ENCODE assay signal across 1 cellular context in the genomic region with DNA sequence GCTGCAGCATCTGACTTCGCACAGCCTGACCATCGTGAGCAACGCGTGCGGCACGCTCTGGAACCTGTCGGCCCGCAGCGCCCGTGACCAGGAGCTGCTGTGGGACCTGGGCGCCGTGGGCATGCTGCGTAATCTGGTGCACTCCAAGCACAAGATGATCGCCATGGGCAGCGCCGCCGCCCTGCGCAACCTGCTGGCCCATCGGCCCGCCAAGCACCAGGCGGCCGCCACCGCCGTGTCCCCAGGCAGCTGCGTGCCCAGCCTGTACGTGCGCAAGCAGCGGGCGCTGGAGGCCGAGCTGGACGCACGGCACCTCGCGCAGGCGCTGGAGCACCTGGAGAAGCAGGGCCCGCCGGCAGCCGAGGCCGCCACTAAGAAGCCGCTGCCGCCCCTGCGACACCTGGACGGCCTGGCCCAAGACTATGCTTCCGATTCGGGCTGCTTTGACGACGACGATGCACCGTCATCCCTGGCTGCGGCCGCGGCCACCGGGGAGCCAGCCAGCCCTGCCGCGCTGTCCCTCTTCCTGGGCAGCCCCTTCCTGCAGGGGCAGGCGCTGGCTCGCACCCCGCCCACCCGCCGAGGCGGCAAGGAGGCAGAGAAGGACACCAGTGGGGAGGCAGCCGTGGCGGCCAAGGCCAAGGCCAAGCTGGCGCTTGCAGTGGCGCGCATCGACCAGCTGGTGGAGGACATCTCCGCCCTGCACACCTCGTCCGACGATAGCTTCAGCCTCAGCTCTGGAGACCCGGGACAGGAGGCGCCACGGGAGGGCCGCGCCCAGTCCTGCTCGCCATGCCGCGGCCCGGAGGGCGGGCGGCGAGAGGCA.
TF ChIP-seq lines count a peak whose summit lies in the region.

No MANE protein-coding gene starts in this region.

TF ChIP-seq in HCT116, 20 proteins besides CTCF, POLR2A, EP300 and RAD21 (continued from another document):
- no peak for TF ChIP-seq YY1 (IDR thresholded peaks at IDR 0.05; ENCODE audit: extremely low read depth, insufficient replicate concordance, low read depth, low read length)
- TF ChIP-seq EZH2phosphoT487 (IDR thresholded peaks at IDR 0.05; ENCODE audit: borderline replicate concordance) = no peak
- no peak for TF ChIP-seq ZNF274 (IDR thresholded peaks at IDR 0.05; ENCODE audit: low read depth, low read length)
- TF ChIP-seq, protein P1, sequence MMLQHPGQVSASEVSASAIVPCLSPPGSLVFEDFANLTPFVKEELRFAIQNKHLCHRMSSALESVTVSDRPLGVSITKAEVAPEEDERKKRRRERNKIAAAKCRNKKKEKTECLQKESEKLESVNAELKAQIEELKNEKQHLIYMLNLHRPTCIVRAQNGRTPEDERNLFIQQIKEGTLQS (IDR thresholded peaks at IDR 0.05) = no peak
- TF ChIP-seq EGR1 (IDR thresholded peaks at IDR 0.05; ENCODE audit: low read depth) = no peak
- TF ChIP-seq, protein P2, sequence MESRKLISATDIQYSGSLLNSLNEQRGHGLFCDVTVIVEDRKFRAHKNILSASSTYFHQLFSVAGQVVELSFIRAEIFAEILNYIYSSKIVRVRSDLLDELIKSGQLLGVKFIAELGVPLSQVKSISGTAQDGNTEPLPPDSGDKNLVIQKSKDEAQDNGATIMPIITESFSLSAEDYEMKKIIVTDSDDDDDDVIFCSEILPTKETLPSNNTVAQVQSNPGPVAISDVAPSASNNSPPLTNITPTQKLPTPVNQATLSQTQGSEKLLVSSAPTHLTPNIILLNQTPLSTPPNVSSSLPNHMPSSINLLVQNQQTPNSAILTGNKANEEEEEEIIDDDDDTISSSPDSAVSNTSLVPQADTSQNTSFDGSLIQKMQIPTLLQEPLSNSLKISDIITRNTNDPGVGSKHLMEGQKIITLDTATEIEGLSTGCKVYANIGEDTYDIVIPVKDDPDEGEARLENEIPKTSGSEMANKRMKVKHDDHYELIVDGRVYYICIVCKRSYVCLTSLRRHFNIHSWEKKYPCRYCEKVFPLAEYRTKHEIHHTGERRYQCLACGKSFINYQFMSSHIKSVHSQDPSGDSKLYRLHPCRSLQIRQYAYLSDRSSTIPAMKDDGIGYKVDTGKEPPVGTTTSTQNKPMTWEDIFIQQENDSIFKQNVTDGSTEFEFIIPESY (IDR thresholded peaks at IDR 0.05; ENCODE audit: extremely low read depth, insufficient replicate concordance, low read length) = no peak
- no peak for TF ChIP-seq ZFX (IDR thresholded peaks at IDR 0.05)
- TF ChIP-seq CBX3 (IDR thresholded peaks at IDR 0.05; ENCODE audit: low read depth) = no peak
- TF ChIP-seq FOSL1 (IDR thresholded peaks at IDR 0.05; ENCODE audit: low read depth) = no peak
- TF ChIP-seq CEBPB (IDR thresholded peaks at IDR 0.05; ENCODE audit: low read depth) = no peak
- no peak for TF ChIP-seq POLR2AphosphoS5 (IDR thresholded peaks at IDR 0.05; ENCODE audit: low read depth, low read length)
- TF ChIP-seq TCF7L2 (IDR thresholded peaks at IDR 0.05; ENCODE audit: borderline replicate concordance, extremely low read depth, insufficient read depth, insufficient read length) = no peak
- no peak for TF ChIP-seq SP1 (IDR thresholded peaks at IDR 0.05; ENCODE audit: low read depth)
TF ChIP-seq in HCT116: peak in this region for 0.
